ENCODE assay signal across 8 cellular contexts in genomic region chr18:48896875-48897511, GRCh38. TPM values are rescaled to one million over a fixed set of nuclear protein-coding genes. Genes with fewer than 3 reads are reported as not detected.
DNase-seq lines count a peak whose midpoint lies in the region; ATAC-seq and TF ChIP-seq lines count a peak whose summit lies in the region.

No MANE protein-coding gene starts in this region.

- no peak overlapping the region for H3K9ac ChIP-seq in mammary epithelial cell (ENCODE audit: insufficient read depth, low read length)

- H3K4me1 Mint-ChIP-seq in CD14-positive monocyte (peaks cover 48% of the 10 kb centered on the region), memory B cell (peaks cover 17% of the 10 kb centered on the region)

- peaks cover 2% of the 10 kb centered on the region for H3K9me3 ChIP-seq in mammary epithelial cell (replicated peaks; ENCODE audit: insufficient read depth, low read length)

- peak overlapping the region; percentile 56 to 74 for H3K4me3 Mint-ChIP-seq in CD14-positive monocyte
- peak overlapping the region; percentile 19 for H3K4me3 Mint-ChIP-seq in memory B cell

- ATAC-seq in GM19351 (IDR thresholded peaks at IDR 0.05; ENCODE audit: unreplicated experiment): peak; percentile 87
- peak; percentile 94 for ATAC-seq in memory B cell (ENCODE audit: low read depth)
- no peak for ATAC-seq in GM21360 (IDR thresholded peaks at IDR 0.05; ENCODE audit: unreplicated experiment)

- H3K4me3 ChIP-seq in mammary epithelial cell (replicated peaks in 1 of 3; ENCODE audit: insufficient read depth in 1 of 3, low read depth in 2 of 3, low read length in 3 of 3): no peak overlapping the region

- no TSS peak for BruUV-seq in mammary epithelial cell (replicated peaks; lab: Mats Ljungman, UMichigan)

- TF ChIP-seq CTCF in CD14-positive monocyte (IDR thresholded peaks at IDR 0.05) (peak; percentile 55), mammary epithelial cell (conservative IDR thresholded peaks at IDR 0.05 in 1 of 2, IDR thresholded peaks at IDR 0.05 in 1 of 2; ENCODE audit: extremely low read depth in 1 of 2, insufficient read depth in 1 of 2, low read depth in 1 of 2, low read length in 2 of 2) (no peak)

- in situ Hi-C loops in mammary epithelial cell (cut with MboI; ENCODE audit: low sequenced_read_pairs in 2 of 2): no loop called here

- no peaks in the 10 kb centered on the region for H4K20me1 ChIP-seq in mammary epithelial cell (ENCODE audit: insufficient read depth, low read length)

- peaks cover 0 to 4% (median 1%) of the 10 kb centered on the region in 7 donors for H3K9me3 Mint-ChIP-seq in CD14-positive monocyte
- H3K9me3 Mint-ChIP-seq in memory B cell: peaks cover 3% of the 10 kb centered on the region

- no peaks in the 10 kb centered on the region for H3K79me2 ChIP-seq in mammary epithelial cell (ENCODE audit: insufficient read depth, low read length)

- H3K36me3 Mint-ChIP-seq in CD14-positive monocyte: peaks cover 2 to 5% of the 10 kb centered on the region in 2 donors
- peaks cover 2% of the 10 kb centered on the region for H3K36me3 Mint-ChIP-seq in memory B cell

- intact Hi-C loops in CD14-positive monocyte (cut with micrococcal nuclease): loop anchor here (2.0 to 10.0 kb wide), 5 partner anchors 22 to 222 kb away; partner anchors contain the start of gene SMAD7 (in 1 of the 2)
- intact Hi-C loops in mammary epithelial cell (cut with micrococcal nuclease): no loop called here

- DNase-seq in CD14-positive monocyte (ENCODE audit: low spot score) (peak; percentile 99), MV-4-11 (lab: John Stamatoyannopoulos, UW) (peak; percentile 100), mammary epithelial cell (peak; percentile 22), memory B cell (ENCODE audit: low spot score in 2 of 2) (peak; percentile 23 to 35), NCI-H1105 treated with DMSO at 0.1 percent for 48 hours (lab: John Stamatoyannopoulos, UW) (no peak), SHP77 (lab: John Stamatoyannopoulos, UW) (no peak)

- no peaks in the 10 kb centered on the region for H3K27me3 ChIP-seq in mammary epithelial cell (ENCODE audit: insufficient read depth, low read length)

- no peak overlapping the region for H2AFZ ChIP-seq in mammary epithelial cell (ENCODE audit: low read depth, low read length)

- no peak overlapping the region for H3K27ac ChIP-seq in mammary epithelial cell (ENCODE audit: insufficient read depth, low read depth, low read length)

- peaks cover 22% of the 10 kb centered on the region for H3K4me1 ChIP-seq in mammary epithelial cell (ENCODE audit: insufficient read depth, low read length)

- H3K36me3 ChIP-seq in mammary epithelial cell (ENCODE audit: insufficient read depth, low read length): no peaks in the 10 kb centered on the region

- dilution Hi-C loops in mammary epithelial cell (cut with HindIII; ENCODE audit: low sequenced_read_pairs): no loop called here

- 97% methylated on average over 6 of the region's 9 CpGs for whole genome bisulfite sequencing in mammary epithelial cell (ENCODE audit: low coverage, missing lambda C conversion rate)

- peak overlapping the region; percentile 93 to 99 (median 97) for H3K27ac Mint-ChIP-seq in CD14-positive monocyte
- H3K27ac Mint-ChIP-seq in memory B cell: peak overlapping the region; percentile 46

- H3K4me2 ChIP-seq in mammary epithelial cell (ENCODE audit: insufficient read depth, low read depth, low read length): no peak overlapping the region

- CTCF ChIA-PET in mammary epithelial cell (lab: Charles Lee; ENCODE audit: low non-redundant PET): no interaction called here

- H3K27me3 Mint-ChIP-seq in CD14-positive monocyte (ENCODE audit: low read depth in 3 of 3) (no peaks in the 10 kb centered on the region), memory B cell (peaks cover 3% of the 10 kb centered on the region)

RNA-seq across cellular contexts. Expression of gene SMAD7, which starts 53.8 kb away (rescaled TPM):
- polyA plus RNA-seq in CD14-positive monocyte: 1 to 10 TPM; 1.4 to 1.5 TPM
- 10 to 100 TPM; 15.7 to 20.0 TPM for total RNA-seq in mammary epithelial cell
- polyA plus RNA-seq in mammary epithelial cell: 8.2 TPM
- polyA minus RNA-seq in mammary epithelial cell: 53.8 TPM

Comparison
In these comparisons a context has a peak if more than half of its experiments do, and no peak if none do; other contexts are left out.
1. DNase-seq: peak in CD14-positive monocyte (single experiment), MV-4-11 (single experiment), mammary epithelial cell (single experiment) and memory B cell (2 of 2); none in NCI-H1105 treated with DMSO at 0.1 percent for 48 hours (single experiment) and SHP77 (0 of 2).